Comparison of ENCODE assay signal across 25 cellular contexts in genomic region chr5:96148376-96148775, GRCh38.
"Had no signal": no experiment of that assay in that cellular context is flagged by ENCODE, and none has a peak within 500 bp of the region (broad histone marks: within the 10 kb centered on the region; RNA-seq: fewer than 3 reads in every experiment).

No MANE protein-coding gene starts in this region.

- H3K36me3 ChIP-seq: Peyer's patch had no signal

- H3K9me3 ChIP-seq: Peyer's patch had no signal

- ATAC-seq: activated CD8-positive, alpha-beta T cell treated with anti-CD3 and anti-CD28 coated beads, Interleukin-2, amount 10 ng/mL, durations not matched to agents 7 days and 5 days; T-helper 17 cell; WTC11 had no signal

- H3K9ac ChIP-seq: KMS-11 had no signal

- H3K4me2 ChIP-seq: KMS-11 had no signal

- H3K27ac ChIP-seq: KMS-11, Peyer's patch had no signal

- DNase-seq: activated CD4-positive, alpha-beta T cell treated with anti-CD3 and anti-CD28 coated beads for 48 hours; activated CD4-positive, alpha-beta T cell treated with anti-CD3 and anti-CD28 coated beads, Interleukin-2, amount 50 U/mL, for 4 hours; activated CD4-positive, CD25-positive, alpha-beta regulatory T cell treated with anti-CD3 and anti-CD28 coated beads, Interleukin-2, amount 50 U/mL, for 72 hours; activated CD8-positive, alpha-beta memory T cell treated with anti-CD3 and anti-CD28 coated beads, Interleukin-2, amount 50 U/mL, for 48 hours; activated CD8-positive, alpha-beta T cell treated with anti-CD3 and anti-CD28 coated beads, Interleukin-2, amount 10 ng/mL, durations not matched to agents 7 days and 5 days; activated effector memory CD4-positive, alpha-beta T cell treated with Interleukin-2 at 50 U/mL for 16 hours; activated naive CD4-positive, alpha-beta T cell; activated T-cell treated with anti-CD3 and anti-CD28 coated beads, Interleukin-2, amount 50 U/mL, for 1 hour; aorta; MM.1S; NCI-H1105; NCI-H1436; NCI-H1694 treated with DMSO at 0.1 percent for 48 hours; NCI-H2029 treated with DMSO at 0.1 percent for 48 hours; NCI-H345; NCI-H510A; NCI-H526 treated with DMSO at 0.1 percent for 48 hours; NK-92 treated with Interleukin-12 subunit alpha and Interleukin-12 subunit beta, amount 100 ng/mL, for 24 hours; OCI-M1; Peyer's patch; SHP77; T-helper 17 cell; T-helper 9 cell had no signal

- H3K27me3 ChIP-seq: Peyer's patch had no signal

- H3K4me3 ChIP-seq: Peyer's patch had no signal
